Comparison of ENCODE assay signal across 1 cellular context in genomic region chr3:124115279-124115678, GRCh38.
TF ChIP-seq lines count a peak whose summit lies in the region.

No MANE protein-coding gene starts in this region.

TF ChIP-seq in HepG2, 621 proteins besides CTCF, POLR2A, EP300 and RAD21:
- TF ChIP-seq TBX3 (IDR thresholded peaks at IDR 0.05; ENCODE audit: borderline replicate concordance) (no peak), GTF3A (CRISPR knock-in tag; conservative IDR thresholded peaks at IDR 0.05) (no peak), TSC22D2 (CRISPR knock-in tag; IDR thresholded peaks at IDR 0.05; ENCODE audit: borderline replicate concordance) (no peak), BCL6 (CRISPR knock-in tag; IDR thresholded peaks at IDR 0.05) (no peak), CREB1 (IDR thresholded peaks at IDR 0.05) (no peak), CREB1 (CRISPR knock-in tag; IDR thresholded peaks at IDR 0.05) (no peak), KLF13 (CRISPR knock-in tag; IDR thresholded peaks at IDR 0.05) (no peak)
- TF ChIP-seq, protein P1, sequence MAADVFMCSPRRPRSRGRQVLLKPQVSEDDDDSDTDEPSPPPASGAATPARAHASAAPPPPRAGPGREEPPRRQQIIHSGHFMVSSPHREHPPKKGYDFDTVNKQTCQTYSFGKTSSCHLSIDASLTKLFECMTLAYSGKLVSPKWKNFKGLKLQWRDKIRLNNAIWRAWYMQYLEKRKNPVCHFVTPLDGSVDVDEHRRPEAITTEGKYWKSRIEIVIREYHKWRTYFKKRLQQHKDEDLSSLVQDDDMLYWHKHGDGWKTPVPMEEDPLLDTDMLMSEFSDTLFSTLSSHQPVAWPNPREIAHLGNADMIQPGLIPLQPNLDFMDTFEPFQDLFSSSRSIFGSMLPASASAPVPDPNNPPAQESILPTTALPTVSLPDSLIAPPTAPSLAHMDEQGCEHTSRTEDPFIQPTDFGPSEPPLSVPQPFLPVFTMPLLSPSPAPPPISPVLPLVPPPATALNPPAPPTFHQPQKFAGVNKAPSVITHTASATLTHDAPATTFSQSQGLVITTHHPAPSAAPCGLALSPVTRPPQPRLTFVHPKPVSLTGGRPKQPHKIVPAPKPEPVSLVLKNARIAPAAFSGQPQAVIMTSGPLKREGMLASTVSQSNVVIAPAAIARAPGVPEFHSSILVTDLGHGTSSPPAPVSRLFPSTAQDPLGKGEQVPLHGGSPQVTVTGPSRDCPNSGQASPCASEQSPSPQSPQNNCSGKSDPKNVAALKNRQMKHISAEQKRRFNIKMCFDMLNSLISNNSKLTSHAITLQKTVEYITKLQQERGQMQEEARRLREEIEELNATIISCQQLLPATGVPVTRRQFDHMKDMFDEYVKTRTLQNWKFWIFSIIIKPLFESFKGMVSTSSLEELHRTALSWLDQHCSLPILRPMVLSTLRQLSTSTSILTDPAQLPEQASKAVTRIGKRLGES (CRISPR knock-in tag; IDR thresholded peaks at IDR 0.05; ENCODE audit: borderline replicate concordance): no peak
